18 cellular contexts compared by ENCODE assay signal in genomic region chr11:75782540-75783263, GRCh38. TPM values are rescaled to one million over a fixed set of nuclear protein-coding genes. Genes with fewer than 3 reads are reported as not detected.
A peak's percentile ranks its signal among the peaks of the same experiment; 100 is the strongest.
DNase-seq lines count a peak whose midpoint lies in the region; ATAC-seq and TF ChIP-seq lines count a peak whose summit lies in the region.
"Had no signal": no experiment of that assay in that cellular context is flagged by ENCODE, and none has a peak within 500 bp of the region (broad histone marks: within the 10 kb centered on the region; RNA-seq: fewer than 3 reads in every experiment).

No MANE protein-coding gene starts in this region.

- H3K27ac ChIP-seq in BLaER1 = no peak overlapping the region
- H3K27ac ChIP-seq in RWPE2 (ENCODE audit: poor library complexity, severe bottlenecking) = peak overlapping the region; percentile 35
- H3K27ac ChIP-seq in left ventricle myocardium inferior (replicated peaks) = no peak overlapping the region
- H3K27ac ChIP-seq: SJSA1 had no signal

- H4K20me1 ChIP-seq in BLaER1 = no peaks in the 10 kb centered on the region

- no peaks in the 10 kb centered on the region for H3K9me3 ChIP-seq in BLaER1
- no peaks in the 10 kb centered on the region for H3K9me3 ChIP-seq in RWPE2 (ENCODE audit: severe bottlenecking)
- no peaks in the 10 kb centered on the region for H3K9me3 ChIP-seq in left ventricle myocardium inferior (replicated peaks)
- H3K9me3 ChIP-seq: SJSA1 had no signal

- peaks cover 11% of the 10 kb centered on the region for H3K4me1 ChIP-seq in BLaER1
- H3K4me1 ChIP-seq in RWPE2 (ENCODE audit: insufficient read depth, poor library complexity, severe bottlenecking) = peaks cover 9% of the 10 kb centered on the region
- no peaks in the 10 kb centered on the region for H3K4me1 ChIP-seq in left ventricle myocardium inferior
- H3K4me1 ChIP-seq: SJSA1 had no signal

- TF ChIP-seq CTCF in RWPE2 (IDR thresholded peaks at IDR 0.05; ENCODE audit: poor library complexity, severe bottlenecking) (no peak), left ventricle myocardium inferior (IDR thresholded peaks at IDR 0.05; ENCODE audit: borderline replicate concordance) (no peak)

- H3K4me3 ChIP-seq in BLaER1 (no peak overlapping the region), RWPE2 (ENCODE audit: severe bottlenecking) (no peak overlapping the region), left ventricle myocardium inferior (no peak overlapping the region)
- H3K4me3 ChIP-seq: SJSA1 had no signal

- intact Hi-C loops in left ventricle myocardium inferior (cut with micrococcal nuclease) = no loop called here

- peak overlapping the region; percentile 43 for H3K4me2 ChIP-seq in BLaER1

- H3K36me3 ChIP-seq in BLaER1 (no peaks in the 10 kb centered on the region), RWPE2 (ENCODE audit: low read depth) (no peaks in the 10 kb centered on the region), left ventricle myocardium inferior (no peaks in the 10 kb centered on the region)
- H3K36me3 ChIP-seq: SJSA1 had no signal

- peak; percentile 77 for ATAC-seq in RWPE2 (ENCODE audit: low read depth)
- no peak for ATAC-seq in HG02798 (IDR thresholded peaks at IDR 0.05; ENCODE audit: poor library complexity, unreplicated experiment)

- no peaks in the 10 kb centered on the region for H3K27me3 ChIP-seq in BLaER1
- H3K27me3 ChIP-seq in RWPE2 (ENCODE audit: insufficient read depth, poor library complexity, severe bottlenecking) = no peaks in the 10 kb centered on the region
- H3K27me3 ChIP-seq in left ventricle myocardium inferior (ENCODE audit: low read depth) = no peaks in the 10 kb centered on the region
- H3K27me3 ChIP-seq: SJSA1 had no signal

- DNase-seq in HT-29 (ENCODE audit: low spot score) (peak; percentile 20), RWPE2 (ENCODE audit: low spot score) (no peak), kidney tubule cell (ENCODE audit: low spot score) (peak; percentile 44), T-helper 2 cell (no peak), left ventricle myocardium inferior (no peak)
- DNase-seq in stimulated activated CD4-positive, alpha-beta T cell treated with anti-CD3 and anti-CD28 coated beads, Interleukin-4, amount 100 ng/mL, for 1 hour = no peak
- DNase-seq: C1 segment of cervical spinal cord, DMS 273 treated with DMSO at 0.1 percent for 48 hours, KBM-7, NCI-H1092, NCI-H1694, NCI-H2107, NCI-H2227 treated with DMSO at 0.1 percent for 48 hours, NCI-H524, RPMI8226 had no signal

- no peak overlapping the region for H3K9ac ChIP-seq in BLaER1

RNA-seq across cellular contexts. Expression of gene DGAT2, which starts 14.1 kb away (rescaled TPM):
- 16.0 and 18.3 TPM in 2 replicates for total RNA-seq in HT-29 (2014; rRNA removed; shearing (Covaris generic))
- total RNA-seq in left ventricle myocardium inferior = 6.9 TPM
- total RNA-seq: SJSA1 had no signal

RNA-seq across cellular contexts. Expression of gene UVRAG, which starts 32.3 kb away (rescaled TPM):
- total RNA-seq in HT-29 (2014; rRNA removed; shearing (Covaris generic)) = 11.9 and 12.1 TPM in 2 replicates
- 11.4 TPM for total RNA-seq in left ventricle myocardium inferior

Comparison
In these comparisons a context has a peak if more than half of its experiments do, and no peak if none do; other contexts are left out.
1. DNase-seq: peak in HT-29 (single experiment) and kidney tubule cell (single experiment); none in RWPE2 (single experiment), T-helper 2 cell (0 of 5), left ventricle myocardium inferior (single experiment) and stimulated activated CD4-positive, alpha-beta T cell treated with anti-CD3 and anti-CD28 coated beads, Interleukin-4, amount 100 ng/mL, for 1 hour (single experiment).